Comparison of ENCODE assay signal across 13 cellular contexts in genomic region chr5:150140830-150141229, GRCh38. TPM values are rescaled to one million over a fixed set of nuclear protein-coding genes. Genes with fewer than 3 reads are reported as not detected.
DNase-seq lines count a peak whose midpoint lies in the region; ATAC-seq and TF ChIP-seq lines count a peak whose summit lies in the region.
"Had no signal": no experiment of that assay in that cellular context is flagged by ENCODE, and none has a peak within 500 bp of the region (broad histone marks: within the 10 kb centered on the region; RNA-seq: fewer than 3 reads in every experiment).

No MANE protein-coding gene starts in this region.

- intact Hi-C loops in Caco-2 (cut with micrococcal nuclease; ENCODE audit: unreplicated experiment) = no loop called here

- POLR2A ChIA-PET in Caco-2 (lab: Charles Lee) = no interaction called here

- peak overlapping the region; percentile 92 for H3K27ac Mint-ChIP-seq in Caco-2 (ENCODE audit: unreplicated experiment)
- H3K27ac Mint-ChIP-seq: activated CD8-positive, alpha-beta T cell treated with anti-CD3 and anti-CD28 coated beads for 36 hours had no signal

- H3K4me1 ChIP-seq in Caco-2 = peaks cover 96% of the 10 kb centered on the region

- H3K4me3 ChIP-seq in Caco-2 (ENCODE audit: low read depth, low read length) = no peak overlapping the region
- H3K4me3 ChIP-seq in astrocyte of the spinal cord (ENCODE audit: low read depth, low read length) = no peak overlapping the region
- H3K4me3 ChIP-seq in skin epidermis = no peak overlapping the region

- H3K9me3 Mint-ChIP-seq in Caco-2 (ENCODE audit: unreplicated experiment) = no peaks in the 10 kb centered on the region
- H3K9me3 Mint-ChIP-seq: activated CD8-positive, alpha-beta T cell treated with anti-CD3 and anti-CD28 coated beads for 36 hours; naive B cell had no signal

- H3K4me1 Mint-ChIP-seq in Caco-2 (ENCODE audit: low read depth, unreplicated experiment) = peaks cover 75% of the 10 kb centered on the region

- no peak for DNase-seq in Caco-2
- DNase-seq in astrocyte of the spinal cord (ENCODE audit: low read depth, low spot score) = peak; percentile 91
- DNase-seq in kidney glomerular epithelial cell (lab: John Stamatoyannopoulos, UW) = peak; percentile 59
- DNase-seq in ACHN = no peak
- DNase-seq in dermis blood vessel endothelial cell = no peak
- DNase-seq: activated CD8-positive, alpha-beta T cell treated with anti-CD3 and anti-CD28 coated beads for 36 hours; amygdala; naive B cell; SW 1271 had no signal

- H3K27me3 ChIP-seq in Caco-2 (replicated peaks; ENCODE audit: control insufficient read depth, insufficient read depth, low read length) = no peaks in the 10 kb centered on the region

- H3K36me3 Mint-ChIP-seq in Caco-2 (ENCODE audit: insufficient read depth, unreplicated experiment) = peaks cover 11% of the 10 kb centered on the region
- H3K36me3 Mint-ChIP-seq: naive B cell had no signal

- H3K27ac ChIP-seq in skin epidermis = peak overlapping the region in 19 of 21 experiments; percentile 8 to 89 (median 76)

- TF ChIP-seq CTCF in Caco-2 (IDR thresholded peaks at IDR 0.05; ENCODE audit: insufficient read depth in 1 of 2, low read depth in 1 of 2, low read length in 1 of 2, severe bottlenecking in 1 of 2, unreplicated experiment in 1 of 2) (no peak), astrocyte of the spinal cord (IDR thresholded peaks at IDR 0.05; ENCODE audit: low read depth, low read length) (no peak)

- CTCF ChIA-PET in Caco-2 (lab: Charles Lee) = no interaction called here

- H3K27me3 Mint-ChIP-seq in Caco-2 (ENCODE audit: insufficient read depth, unreplicated experiment) = no peaks in the 10 kb centered on the region
- H3K27me3 Mint-ChIP-seq: activated CD8-positive, alpha-beta T cell treated with anti-CD3 and anti-CD28 coated beads for 36 hours had no signal

- in situ Hi-C loops in astrocyte of the spinal cord (cut with HindIII; ENCODE audit: low sequenced_read_pairs) (no loop called here), ACHN (cut with HindIII; ENCODE audit: low pct_ligation_motif_present, low pct_unique_long_range_greater_than_20kb, low sequenced_read_pairs) (no loop called here)

- ATAC-seq in HG02884 (IDR thresholded peaks at IDR 0.05; ENCODE audit: unreplicated experiment) = no peak
- ATAC-seq in HG03378 (IDR thresholded peaks at IDR 0.05; ENCODE audit: unreplicated experiment) = no peak
- ATAC-seq: activated CD8-positive, alpha-beta T cell treated with anti-CD3 and anti-CD28 coated beads for 36 hours had no signal

- no peaks in the 10 kb centered on the region for H3K36me3 ChIP-seq in Caco-2 (ENCODE audit: control insufficient read depth, insufficient read depth, low read length)

- no TSS peak for BruUV-seq in Caco-2 (replicated peaks; lab: Mats Ljungman, UMichigan)

- no peaks in the 10 kb centered on the region for H3K9me3 ChIP-seq in Caco-2

- H3K4me3 Mint-ChIP-seq in Caco-2 (ENCODE audit: unreplicated experiment) = peak overlapping the region; percentile 11
- H3K4me3 Mint-ChIP-seq: activated CD8-positive, alpha-beta T cell treated with anti-CD3 and anti-CD28 coated beads for 36 hours; naive B cell had no signal

RNA-seq across cellular contexts. Expression of gene PDGFRB, which starts 14.8 kb away (rescaled TPM):
- total RNA-seq in Caco-2 (2022) (5.9 and 7.2 TPM in 2 replicates), dermis blood vessel endothelial cell (9.9 and 17.0 TPM in 2 replicates)

RNA-seq across cellular contexts. Expression of gene CDX1, which starts 25.7 kb away (rescaled TPM):
- 0.29 and 0.65 TPM in 2 replicates for total RNA-seq in Caco-2 (2022)
- not detected in 2 replicates for total RNA-seq in dermis blood vessel endothelial cell
- total RNA-seq: activated CD8-positive, alpha-beta T cell treated with anti-CD3 and anti-CD28 coated beads for 36 hours; NCI-H460 had no signal

RNA-seq across cellular contexts. Expression of gene SLC6A7, which starts 49.0 kb away (rescaled TPM):
- not detected in 2 replicates for total RNA-seq in Caco-2 (2022)
- not detected in 2 replicates for total RNA-seq in dermis blood vessel endothelial cell
- total RNA-seq: activated CD8-positive, alpha-beta T cell treated with anti-CD3 and anti-CD28 coated beads for 36 hours had no signal

RNA-seq across cellular contexts. Expression of gene CSF1R, which starts 54.5 kb away (rescaled TPM):
- total RNA-seq in Caco-2 (2022) = 5.8 and 8.2 TPM in 2 replicates
- not detected in 2 replicates for total RNA-seq in dermis blood vessel endothelial cell
- total RNA-seq: activated CD8-positive, alpha-beta T cell treated with anti-CD3 and anti-CD28 coated beads for 36 hours; NCI-H460 had no signal

Comparison
In these comparisons a context has a peak if more than half of its experiments do, and no peak if none do; other contexts are left out.
1. DNase-seq: peak in astrocyte of the spinal cord (single experiment) and kidney glomerular epithelial cell (single experiment); none in Caco-2 (0 of 2), ACHN (single experiment) and dermis blood vessel endothelial cell (single experiment).